In genomic region chr9:135955981-135956797, GRCh38 we compare ENCODE assay signal across 1 cellular context.
TF ChIP-seq lines count a peak whose summit lies in the region.

No MANE protein-coding gene starts in this region.

TF ChIP-seq in H1, 55 proteins besides CTCF, POLR2A, EP300 and RAD21:
- no peak for TF ChIP-seq BRCA1 (IDR thresholded peaks at IDR 0.05; ENCODE audit: low read depth, low read length)
- TF ChIP-seq HDAC6 (IDR thresholded peaks at IDR 0.05; ENCODE audit: low read depth, low read length) = no peak
- no peak for TF ChIP-seq YY1 (IDR thresholded peaks at IDR 0.05; ENCODE audit: low read depth, low read length)
- no peak for TF ChIP-seq RBBP5 (IDR thresholded peaks at IDR 0.05; ENCODE audit: borderline replicate concordance, low read depth, low read length)
- no peak for TF ChIP-seq JUND (IDR thresholded peaks at IDR 0.05; ENCODE audit: low read length)
- no peak for TF ChIP-seq CTBP2 (IDR thresholded peaks at IDR 0.05; ENCODE audit: borderline replicate concordance, insufficient read depth, insufficient read length, low read length)
- TF ChIP-seq SRF (IDR thresholded peaks at IDR 0.05; ENCODE audit: low read depth, low read length) = no peak
- TF ChIP-seq CBX8 (IDR thresholded peaks at IDR 0.05; ENCODE audit: borderline replicate concordance, low read depth, low read length) = no peak
- TF ChIP-seq, protein P1, sequence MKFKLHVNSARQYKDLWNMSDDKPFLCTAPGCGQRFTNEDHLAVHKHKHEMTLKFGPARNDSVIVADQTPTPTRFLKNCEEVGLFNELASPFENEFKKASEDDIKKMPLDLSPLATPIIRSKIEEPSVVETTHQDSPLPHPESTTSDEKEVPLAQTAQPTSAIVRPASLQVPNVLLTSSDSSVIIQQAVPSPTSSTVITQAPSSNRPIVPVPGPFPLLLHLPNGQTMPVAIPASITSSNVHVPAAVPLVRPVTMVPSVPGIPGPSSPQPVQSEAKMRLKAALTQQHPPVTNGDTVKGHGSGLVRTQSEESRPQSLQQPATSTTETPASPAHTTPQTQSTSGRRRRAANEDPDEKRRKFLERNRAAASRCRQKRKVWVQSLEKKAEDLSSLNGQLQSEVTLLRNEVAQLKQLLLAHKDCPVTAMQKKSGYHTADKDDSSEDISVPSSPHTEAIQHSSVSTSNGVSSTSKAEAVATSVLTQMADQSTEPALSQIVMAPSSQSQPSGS (IDR thresholded peaks at IDR 0.05; ENCODE audit: low read length) = no peak
- no peak for TF ChIP-seq BCL11A (IDR thresholded peaks at IDR 0.05; ENCODE audit: low read depth in 2 of 2, low read length in 2 of 2)
- no peak for TF ChIP-seq PHF8 (conservative IDR thresholded peaks at IDR 0.05; ENCODE audit: low read depth, low read length)
- TF ChIP-seq NRF1 (IDR thresholded peaks at IDR 0.05; ENCODE audit: low read depth, low read length) = no peak
